In the genomic region with DNA sequence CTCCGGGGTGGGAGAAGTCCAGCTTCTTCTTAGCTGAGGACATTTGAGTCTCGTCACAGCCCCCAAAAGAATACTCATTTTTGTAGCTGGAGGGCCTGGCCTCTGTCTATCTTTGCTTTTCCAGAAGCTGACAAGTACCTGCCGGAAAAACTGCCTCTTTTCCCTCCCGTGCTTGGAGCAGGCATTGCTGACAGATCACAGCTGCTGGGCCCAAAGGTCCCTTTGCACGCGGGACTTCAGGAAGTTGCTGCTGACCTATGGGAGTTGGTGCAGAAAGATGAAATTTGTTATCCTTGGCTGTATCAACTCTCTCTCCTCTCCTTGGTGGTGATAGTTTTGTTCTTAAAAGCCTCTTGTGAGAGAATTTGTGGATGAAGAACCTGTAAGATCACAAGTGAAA, we compare ENCODE assay signal across 20 cellular contexts.
"Had no signal": no experiment of that assay in that cellular context is flagged by ENCODE, and none has a peak within 500 bp of the region (broad histone marks: within the 10 kb centered on the region; RNA-seq: fewer than 3 reads in every experiment).

No MANE protein-coding gene starts in this region.

- ATAC-seq: K562, Panc1, PC-3 had no signal

- H3K9me3 Mint-ChIP-seq: IgD-negative memory B cell had no signal

- H3K4me2 ChIP-seq: KMS-11, SK-N-SH had no signal

- FAIRE-seq: K562 had no signal

- DNase-seq: Kasumi-1, MM.1S, NCI-H1092 treated with DMSO at 0.1 percent for 48 hours, NCI-H1436 treated with DMSO at 0.1 percent for 48 hours, NCI-H1694, NCI-H187 treated with DMSO at 0.1 percent for 48 hours, NCI-H2029 treated with DMSO at 0.1 percent for 48 hours, NCI-H2171 treated with DMSO at 0.1 percent for 48 hours, NCI-H345, NCI-H524, NCI-H526 treated with DMSO at 0.1 percent for 48 hours, NCI-H774, PC-3, SHP77, SK-N-SH had no signal

- H3K27ac ChIP-seq: KMS-11, RWPE1 had no signal

- H3K9me2 ChIP-seq: SK-N-SH had no signal

- H3K9me3 ChIP-seq: SK-N-SH had no signal

- H3K4me3 ChIP-seq: K562 had no signal

- H3K36me3 Mint-ChIP-seq: IgD-negative memory B cell had no signal

- H3K27ac Mint-ChIP-seq: IgD-negative memory B cell had no signal
